Comparison of ENCODE assay signal across 9 cellular contexts in the genomic region with DNA sequence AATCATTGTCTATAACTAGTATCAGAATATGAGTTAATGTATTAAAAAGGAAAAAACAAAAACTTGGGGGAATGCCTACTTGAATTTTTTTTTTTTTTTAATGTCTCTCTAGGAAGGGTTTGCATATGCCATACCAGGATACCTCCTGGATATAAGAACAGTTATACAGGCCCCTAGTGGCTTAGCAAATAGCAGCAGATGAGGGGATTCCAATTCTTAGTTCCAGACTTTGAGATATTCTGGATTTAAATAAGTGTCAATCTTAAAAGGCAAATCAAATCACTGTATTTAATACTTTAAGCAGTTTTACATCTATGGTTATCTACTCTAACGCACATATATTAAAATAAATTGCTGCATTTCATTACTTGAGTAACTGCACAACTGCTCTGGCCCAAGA.
DNase-seq lines count a peak whose midpoint lies in the region; TF ChIP-seq lines count a peak whose summit lies in the region.
"Had no signal": no experiment of that assay in that cellular context is flagged by ENCODE, and none has a peak within 500 bp of the region (broad histone marks: within the 10 kb centered on the region; RNA-seq: fewer than 3 reads in every experiment).

No MANE protein-coding gene starts in this region.

- TF ChIP-seq POLR2A in NB4 (IDR thresholded peaks at IDR 0.05; ENCODE audit: extremely low read depth, insufficient read length) = no peak

- 0 out of 2 replicates have a peak overlapping the region, but pooled peaks have one; percentile 14 for H3K9ac ChIP-seq in iPS-20b (ENCODE audit: low read depth, low read length)

- H3K36me3 ChIP-seq in WERI-Rb-1 (no peaks in the 10 kb centered on the region), iPS-20b (ENCODE audit: insufficient read depth, low read depth, low read length) (no peaks in the 10 kb centered on the region)

- TF ChIP-seq CTCF in AG04450 (IDR thresholded peaks at IDR 0.05; ENCODE audit: low read depth, low read length) (peak; percentile 26; the same call in 1 of the 2 replicates), NB4 (IDR thresholded peaks at IDR 0.05; ENCODE audit: low read depth, low read length) (peak; percentile 17), WERI-Rb-1 (IDR thresholded peaks at IDR 0.05; ENCODE audit: low read depth, low read length) (peak; percentile 35; the same call in 1 of the 2 replicates)

- peaks cover 14% of the 10 kb centered on the region for H3K27me3 ChIP-seq in AG04450 (ENCODE audit: control insufficient read depth, insufficient read depth, low read length)
- H3K27me3 ChIP-seq in WERI-Rb-1 (ENCODE audit: insufficient read depth, low read depth, severe bottlenecking) = no peaks in the 10 kb centered on the region
- H3K27me3 ChIP-seq in iPS-20b (ENCODE audit: insufficient read depth, low read length) = peaks cover 24% of the 10 kb centered on the region

- POLR2A ChIA-PET in AG04450 (lab: Yijun Ruan, JAX) = no interaction called here

- H3K27ac ChIP-seq in AG04450 (ENCODE audit: low read depth, low read length) (no peak overlapping the region), WERI-Rb-1 (no peak overlapping the region), iPS-20b (ENCODE audit: low read length) (no peak overlapping the region)

- no peaks in the 10 kb centered on the region for H3K9me3 ChIP-seq in AG04450 (ENCODE audit: control insufficient read depth, insufficient read depth, low read length)
- no peaks in the 10 kb centered on the region for H3K9me3 ChIP-seq in WERI-Rb-1 (ENCODE audit: severe bottlenecking)
- H3K9me3 ChIP-seq in iPS-20b (ENCODE audit: insufficient read depth, low read depth, low read length) = no peaks in the 10 kb centered on the region

- CTCF ChIA-PET in AG04450 (lab: Charles Lee) = no interaction called here

- H3K4me1 ChIP-seq in iPS-20b (ENCODE audit: insufficient read depth, low read length) = peaks cover 35% of the 10 kb centered on the region

- DNase-seq in AG04450 (ENCODE audit: low read depth, low spot score) (no peak), NB4 (ENCODE audit: low read depth) (no peak), WERI-Rb-1 (no peak), UCSD-AML1 (lab: John Stamatoyannopoulos, UW; ENCODE audit: unreplicated experiment) (no peak), HUDEP-2 (lab: John Stamatoyannopoulos, UW; ENCODE audit: unreplicated experiment in 76 of 76) (no peak), activated gamma-delta T cell treated with Interleukin-2 at 50 U/mL for 16 hours (no peak)
- DNase-seq in activated CD8-positive, alpha-beta memory T cell treated with anti-CD3 and anti-CD28 coated beads, Interleukin-2, amount 50 U/mL, for 4 hours = no peak
- DNase-seq: foreskin melanocyte had no signal

- no peak overlapping the region for H3K4me3 ChIP-seq in AG04450 (ENCODE audit: low read depth, low read length)
- no peak overlapping the region for H3K4me3 ChIP-seq in NB4 (ENCODE audit: low read depth, low read length)
- H3K4me3 ChIP-seq in WERI-Rb-1 (ENCODE audit: low read depth, low read length) = no peak overlapping the region
- H3K4me3 ChIP-seq in iPS-20b (ENCODE audit: low read length) = peak overlapping the region; percentile 86; the same call in 1 of the 2 replicates
